ENCODE assay signal across 14 cellular contexts in the genomic region with DNA sequence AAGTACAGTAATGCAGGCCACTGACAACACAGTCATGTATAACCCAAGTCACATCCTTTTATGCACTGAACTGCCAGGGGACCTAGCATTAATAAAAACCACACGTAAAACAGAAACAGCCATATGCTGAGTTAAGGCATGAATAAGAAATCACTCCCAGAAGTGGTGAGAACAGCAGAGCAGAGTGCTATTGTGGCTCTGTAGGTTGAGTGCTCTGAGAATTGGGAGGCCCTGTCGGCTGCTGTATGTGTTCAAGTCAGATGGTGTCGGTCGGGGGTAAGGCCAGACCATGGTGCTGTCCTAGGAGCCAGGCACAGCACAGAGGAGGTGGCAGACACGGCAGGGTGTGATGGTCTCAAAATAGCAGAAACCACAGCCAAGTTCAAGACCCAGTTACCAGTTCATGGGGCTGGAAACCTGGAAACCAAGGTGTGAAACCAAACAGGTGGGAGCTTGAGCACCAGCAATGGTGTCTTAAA.
DNase-seq lines count a peak whose midpoint lies in the region; ATAC-seq and TF ChIP-seq lines count a peak whose summit lies in the region.
"Had no signal": no experiment of that assay in that cellular context is flagged by ENCODE, and none has a peak within 500 bp of the region (broad histone marks: within the 10 kb centered on the region; RNA-seq: fewer than 3 reads in every experiment).

No MANE protein-coding gene starts in this region.

- H3K27ac ChIP-seq in prostate gland (no peak overlapping the region), right cardiac atrium (ENCODE audit: low read length) (no peak overlapping the region)
- H3K27ac ChIP-seq: esophagus squamous epithelium, Peyer's patch had no signal

- in situ Hi-C loops in GM13977 (cut with MboI; ENCODE audit: low pct_unique_long_range_greater_than_20kb, low sequenced_read_pairs, unreplicated experiment) = no loop called here

- ATAC-seq in GM19351 (IDR thresholded peaks at IDR 0.05; ENCODE audit: unreplicated experiment) (peak; percentile 80), HG02840 (IDR thresholded peaks at IDR 0.05; ENCODE audit: low FRiP score, unreplicated experiment) (peak; percentile 80), HG03565 (IDR thresholded peaks at IDR 0.05; ENCODE audit: unreplicated experiment) (peak; percentile 90), right cardiac atrium (no peak)

- H3K27me3 ChIP-seq in prostate gland (replicated peaks; ENCODE audit: insufficient read depth) (no peaks in the 10 kb centered on the region), right cardiac atrium (ENCODE audit: control insufficient read depth, insufficient read depth) (no peaks in the 10 kb centered on the region)
- H3K27me3 ChIP-seq: esophagus squamous epithelium, Peyer's patch had no signal

- H3K9me3 ChIP-seq in prostate gland = no peaks in the 10 kb centered on the region
- H3K9me3 ChIP-seq in right cardiac atrium (ENCODE audit: control insufficient read depth, low read length) = no peaks in the 10 kb centered on the region
- H3K9me3 ChIP-seq: esophagus squamous epithelium had no signal

- 86% methylated on average over 5 of the region's 5 CpGs for WGBS in prostate gland
- 82% methylated on average over 5 of the region's 5 CpGs for WGBS in right cardiac atrium

- H3K4me1 ChIP-seq in prostate gland (replicated peaks) (no peaks in the 10 kb centered on the region), right cardiac atrium (ENCODE audit: control insufficient read depth, insufficient read depth, low read length) (no peaks in the 10 kb centered on the region)
- H3K4me1 ChIP-seq: esophagus squamous epithelium, Peyer's patch had no signal

- DNase-seq in GM13977 (ENCODE audit: low spot score) = peak; percentile 65
- DNase-seq in stimulated activated CD8-positive, alpha-beta memory T cell treated with anti-CD3 and anti-CD28 coated beads, Interleukin-4, amount 100 ng/mL, for 48 hours = no peak
- no peak for DNase-seq in prostate gland (ENCODE audit: low spot score)
- no peak for DNase-seq in right cardiac atrium
- no peak for DNase-seq in hypothalamus (lab: John Stamatoyannopoulos, UW)
- DNase-seq: activated CD4-positive, CD25-positive, alpha-beta regulatory T cell treated with anti-CD3 and anti-CD28 coated beads, Interleukin-2, amount 50 U/mL, for 72 hours; esophagus squamous epithelium; GOT3; kidney; MV-4-11; Peyer's patch had no signal

- H3K36me3 ChIP-seq in prostate gland = no peaks in the 10 kb centered on the region
- H3K36me3 ChIP-seq: esophagus squamous epithelium, Peyer's patch had no signal

- no peak for TF ChIP-seq CTCF in GM13977 (IDR thresholded peaks at IDR 0.05; ENCODE audit: extremely low read depth, insufficient read depth, missing control alignments)
- no peak for TF ChIP-seq CTCF in prostate gland (IDR thresholded peaks at IDR 0.05)

- TF ChIP-seq POLR2A in prostate gland (IDR thresholded peaks at IDR 0.05) = no peak

- H3K4me3 ChIP-seq in prostate gland = no peak overlapping the region
- no peak overlapping the region for H3K4me3 ChIP-seq in right cardiac atrium (ENCODE audit: low read length)
- H3K4me3 ChIP-seq: esophagus squamous epithelium, Peyer's patch had no signal

- intact Hi-C loops in prostate gland (cut with DNase I) (no loop called here), right cardiac atrium (cut with DNase I) (no loop called here)

Comparison
In these comparisons a context has a peak if more than half of its experiments do, and no peak if none do; other contexts are left out.
1. ATAC-seq: peak in GM19351 (single experiment), HG02840 (single experiment) and HG03565 (single experiment); none in right cardiac atrium (0 of 2).